8 cellular contexts compared by ENCODE assay signal in genomic region chr3:115099115-115099884, GRCh38. TPM values are rescaled to one million over a fixed set of nuclear protein-coding genes. Genes with fewer than 3 reads are reported as not detected.
A peak's percentile ranks its signal among the peaks of the same experiment; 100 is the strongest.
DNase-seq lines count a peak whose midpoint lies in the region; ATAC-seq and TF ChIP-seq lines count a peak whose summit lies in the region.

No MANE protein-coding gene starts in this region.

- peaks cover 0 to 4% (median 0%) of the 10 kb centered on the region in 9 donors for H3K36me3 ChIP-seq in heart right ventricle
- H3K36me3 ChIP-seq in naive thymus-derived CD4-positive, alpha-beta T cell (ENCODE audit: control insufficient read depth in 2 of 3, insufficient read depth in 3 of 3, low read length in 3 of 3), result no peaks in the 10 kb centered on the region

- CTCF ChIA-PET in naive thymus-derived CD4-positive, alpha-beta T cell (lab: Charles Lee), result interaction anchor here (0.8 to 1.7 kb wide), 2 partner anchors 8 to 69 kb away, joined by 3 to 12 read pairs; no protein-coding TSS in a partner anchor

- peak in 2 of 8 donors; percentile 43 to 52 for ATAC-seq in heart right ventricle
- ATAC-seq in Right ventricle myocardium superior (ENCODE audit: poor library complexity), result no peak
- no peak for ATAC-seq in naive thymus-derived CD4-positive, alpha-beta T cell

- peaks cover 0 to 10% (median 4%) of the 10 kb centered on the region in 11 donors for H3K9me3 Mint-ChIP-seq in naive thymus-derived CD4-positive, alpha-beta T cell

- POLR2A ChIA-PET in naive thymus-derived CD4-positive, alpha-beta T cell (lab: Charles Lee), result interaction anchor here (0.5 to 5.6 kb wide), 9 partner anchors 8 to 447 kb away, joined by 3 to 100 read pairs (median 4); partner anchors contain the start of gene ZBTB20

- H3K4me3 ChIP-seq in heart right ventricle, result peak overlapping the region; percentile 13 to 56 (median 48)
- H3K4me3 ChIP-seq in naive thymus-derived CD4-positive, alpha-beta T cell (ENCODE audit: low read length), result peak overlapping the region; percentile 57

- peak overlapping the region in 8 of 9 donors; percentile 77 to 96 (median 94) for H3K27ac Mint-ChIP-seq in naive thymus-derived CD4-positive, alpha-beta T cell

- no peaks in the 10 kb centered on the region for H3K27me3 Mint-ChIP-seq in naive thymus-derived CD4-positive, alpha-beta T cell

- H3K4me1 ChIP-seq in heart right ventricle, result peaks cover 4 to 70% (median 37%) of the 10 kb centered on the region in 9 donors
- peaks cover 11 to 14% of the 10 kb centered on the region in 2 donors for H3K4me1 ChIP-seq in naive thymus-derived CD4-positive, alpha-beta T cell (ENCODE audit: control insufficient read depth in 2 of 2, insufficient read depth in 2 of 2, low read length in 2 of 2)

- peaks cover under 1 to 15% (median 10%) of the 10 kb centered on the region in 5 donors for H3K36me3 Mint-ChIP-seq in naive thymus-derived CD4-positive, alpha-beta T cell

- H3K4me1 Mint-ChIP-seq in naive thymus-derived CD4-positive, alpha-beta T cell, result peaks cover 10 to 79% (median 69%) of the 10 kb centered on the region in 7 donors

- DNase-seq in heart right ventricle, result no peak
- DNase-seq in Right ventricle myocardium superior, result no peak
- DNase-seq in cerebellar cortex (ENCODE audit: low spot score), result peak; percentile 54
- DNase-seq in naive thymus-derived CD4-positive, alpha-beta T cell, result no peak
- DNase-seq in kidney glomerular epithelial cell (lab: John Stamatoyannopoulos, UW), result no peak
- DNase-seq in 8988T, result no peak
- no peak for DNase-seq in activated CD4-positive, alpha-beta T cell treated with anti-CD3 and anti-CD28 coated beads for 48 hours
- no peak for DNase-seq in NCI-H2107 (lab: John Stamatoyannopoulos, UW)

- H3K27ac ChIP-seq in heart right ventricle, result peak overlapping the region; percentile 27 to 82 (median 73)
- H3K27ac ChIP-seq in naive thymus-derived CD4-positive, alpha-beta T cell (ENCODE audit: low read depth, low read length), result peak overlapping the region; percentile 62

- intact Hi-C loops in heart right ventricle (cut with DNase I) (loop anchor here in 6 of 10 donors (2.0 to 10.0 kb wide), 5 partner anchors 48 to 734 kb away; partner anchors contain the start of gene ZBTB20 (in 3 of the 6)), Right ventricle myocardium superior (cut with DNase I) (loop anchor here (5.0 kb wide), 1 partner anchor 267 kb away; no protein-coding TSS in a partner anchor)
- intact Hi-C loops in naive thymus-derived CD4-positive, alpha-beta T cell (cut with micrococcal nuclease), result loop anchor here in 1 of 2 donors (10.0 kb wide), 1 partner anchor 274 kb away; no protein-coding TSS in a partner anchor

- peaks cover 0 to 9% (median 2%) of the 10 kb centered on the region in 11 donors for H3K9me3 ChIP-seq in heart right ventricle
- no peaks in the 10 kb centered on the region for H3K9me3 ChIP-seq in naive thymus-derived CD4-positive, alpha-beta T cell (ENCODE audit: control insufficient read depth in 2 of 3, low read length in 3 of 3)

- 20 to 23% methylated on average over 3 of the region's 3 CpGs for WGBS in heart right ventricle, 2 donors

- no peak for TF ChIP-seq CTCF in heart right ventricle (IDR thresholded peaks at IDR 0.05)

- peak overlapping the region; percentile 84 to 95 (median 87) for H3K4me3 Mint-ChIP-seq in naive thymus-derived CD4-positive, alpha-beta T cell

- no peaks in the 10 kb centered on the region for H3K27me3 ChIP-seq in heart right ventricle
- H3K27me3 ChIP-seq in naive thymus-derived CD4-positive, alpha-beta T cell (ENCODE audit: control insufficient read depth in 2 of 2, insufficient read depth in 2 of 2, low read length in 2 of 2), result no peaks in the 10 kb centered on the region

RNA-seq across cellular contexts. Expression of gene ZBTB20, which starts 47.8 kb away (rescaled TPM):
- total RNA-seq in heart right ventricle (100 to 1,000 TPM in 3 of 10 donors, 10 to 100 TPM in 7; 44.1 to 105 (median 94.8) TPM), Right ventricle myocardium superior (53.4 TPM)
- 1 to 10 TPM in 1 of 2 donors, under 1 TPM in 1; 0.57 to 7.4 TPM for polyA plus RNA-seq in heart right ventricle
- 10 to 100 TPM; 14.9 to 69.5 (median 64.0) TPM for total RNA-seq in naive thymus-derived CD4-positive, alpha-beta T cell
- polyA plus RNA-seq in naive thymus-derived CD4-positive, alpha-beta T cell, result 10 to 100 TPM; 24.4 to 27.0 TPM
